Comparison of ENCODE assay signal across 32 cellular contexts in genomic region chr2:237510502-237511217, GRCh38. TPM values are rescaled to one million over a fixed set of nuclear protein-coding genes. Genes with fewer than 3 reads are reported as not detected.
DNase-seq lines count a peak whose midpoint lies in the region; ATAC-seq, FAIRE-seq and TF ChIP-seq lines count a peak whose summit lies in the region.
"Had no signal": no experiment of that assay in that cellular context is flagged by ENCODE, and none has a peak within 500 bp of the region (broad histone marks: within the 10 kb centered on the region; RNA-seq: fewer than 3 reads in every experiment).

No MANE protein-coding gene starts in this region.

- H2AFZ ChIP-seq in PC-3 (ENCODE audit: low read length) = no peak overlapping the region
- no peak overlapping the region for H2AFZ ChIP-seq in SK-N-SH (ENCODE audit: low read depth)

- H4K20me1 ChIP-seq in PC-3 (ENCODE audit: low read length) = no peaks in the 10 kb centered on the region
- H4K20me1 ChIP-seq in SK-N-SH (ENCODE audit: insufficient read depth) = no peaks in the 10 kb centered on the region

- DNase-seq in PC-3 = no peak
- DNase-seq in left lung = peak in 1 of 2 donors; percentile 70
- DNase-seq in pancreas = no peak
- DNase-seq in uterus = no peak
- no peak for DNase-seq in GM10266 (ENCODE audit: extremely low spot score)
- DNase-seq in SK-N-SH = no peak
- DNase-seq: activated CD4-positive, alpha-beta memory T cell treated with anti-CD3 and anti-CD28 coated beads, Interleukin-2, amount 10 ng/mL, durations not matched to agents 7 days and 5 days; activated CD8-positive, alpha-beta memory T cell treated with anti-CD3 and anti-CD28 coated beads, Interleukin-2, amount 50 U/mL, for 4 hours; activated naive CD4-positive, alpha-beta T cell treated with Interleukin-2 at 50 U/mL for 16 hours; endodermal cell; natural killer cell; NCI-H1092; NCI-H1694; NCI-H774; retina; stimulated activated naive B cell treated with anti-CD40 and anti-IgM and Interleukin-4, amounts not matched to agents 10 μg/mL and 1 μg/mL and 100 μg/mL, for 72 hours had no signal

- TF ChIP-seq CTCF in PC-3 (conservative IDR thresholded peaks at IDR 0.05; ENCODE audit: low read depth, low read length) = no peak
- no peak for TF ChIP-seq CTCF in left lung (IDR thresholded peaks at IDR 0.05)
- TF ChIP-seq CTCF in pancreas (IDR thresholded peaks at IDR 0.05) = no peak
- TF ChIP-seq CTCF in uterus (IDR thresholded peaks at IDR 0.05) = no peak
- no peak for TF ChIP-seq CTCF in GM10266 (IDR thresholded peaks at IDR 0.05; ENCODE audit: control insufficient read depth, insufficient read depth, low read depth, missing control alignments)
- no peak for TF ChIP-seq CTCF in SK-N-SH (IDR thresholded peaks at IDR 0.05)

- H3K36me3 ChIP-seq in PC-3 (ENCODE audit: low read depth, low read length) (peaks cover 84% of the 10 kb centered on the region), left lung (peaks cover 0 to 9% of the 10 kb centered on the region in 2 donors), pancreas (no peaks in the 10 kb centered on the region), uterus (no peaks in the 10 kb centered on the region), SK-N-SH (replicated peaks in 1 of 2; ENCODE audit: control insufficient read depth in 1 of 2, insufficient read depth in 2 of 2, low read length in 1 of 2) (peaks cover 0 to 82% of the 10 kb centered on the region in 2 experiments)

- no peak for TF ChIP-seq POLR2A in uterus (IDR thresholded peaks at IDR 0.05)

- H3K27me3 ChIP-seq in PC-3 (ENCODE audit: low read length) (no peaks in the 10 kb centered on the region), left lung (no peaks in the 10 kb centered on the region), pancreas (no peaks in the 10 kb centered on the region), uterus (no peaks in the 10 kb centered on the region), SK-N-SH (ENCODE audit: insufficient read depth) (no peaks in the 10 kb centered on the region)

- TF ChIP-seq RAD21 in SK-N-SH (IDR thresholded peaks at IDR 0.05; ENCODE audit: low read length) = no peak

- CTCF ChIA-PET in PC-3 (lab: Charles Lee) = no interaction called here
- CTCF ChIA-PET in SK-N-SH (lab: Yijun Ruan, JAX) = interaction anchor here (1.1 to 10.4 kb wide), 7 partner anchors 11 to 356 kb away, joined by 3 to 311 read pairs (median 23); no protein-coding TSS in a partner anchor

- H3F3A ChIP-seq in PC-3 (ENCODE audit: low read length, unreplicated experiment) = peaks cover 5% of the 10 kb centered on the region
- peaks cover 34% of the 10 kb centered on the region for H3F3A ChIP-seq in SK-N-SH (replicated peaks; ENCODE audit: insufficient read depth)

- H3K27ac ChIP-seq in PC-3 (ENCODE audit: low read length) (peak overlapping the region; percentile 49; the same call in 1 of the 2 replicates), left lung (peak overlapping the region in 1 of 2 donors; percentile 63), pancreas (peak overlapping the region; percentile 25 to 87 (median 75)), uterus (peak overlapping the region; percentile 55 to 77), SK-N-SH (ENCODE audit: low read depth in 2 of 2, low read length in 1 of 2) (peak overlapping the region in 1 of 2 experiments; percentile 100; a peak in 2 of 4 replicates)
- H3K27ac ChIP-seq: SK-N-MC had no signal

- intact Hi-C loops in PC-3 (cut with micrococcal nuclease) (loop anchor here (5.0 kb wide), 2 partner anchors 33 to 62 kb away; no protein-coding TSS in a partner anchor), left lung (cut with DNase I) (loop anchor here in 1 of 2 donors (5.0 kb wide), 1 partner anchor 62 kb away; no protein-coding TSS in a partner anchor), pancreas (cut with DNase I) (loop anchor here in 1 of 3 donors (5.0 kb wide), 1 partner anchor 62 kb away; no protein-coding TSS in a partner anchor), uterus (cut with DNase I; ENCODE audit: low total_unique reads) (loop anchor here (5.0 to 10.0 kb wide), 2 partner anchors 62 to 234 kb away; no protein-coding TSS in a partner anchor)

- no peak overlapping the region for H3K4me2 ChIP-seq in PC-3 (ENCODE audit: low read length)
- H3K4me2 ChIP-seq in SK-N-SH = no peak overlapping the region

- FAIRE-seq in pancreas (lab: Jason Lieb, UNC) = no peak
- FAIRE-seq: islet of Langerhans, K562, small intestine, TTC549 had no signal

- no peak for ATAC-seq in PC-3
- ATAC-seq in left lung = peak; percentile 69
- ATAC-seq in pancreas = peak in 1 of 4 donors; percentile 5
- no peak for ATAC-seq in HG02870 (IDR thresholded peaks at IDR 0.05; ENCODE audit: unreplicated experiment)
- ATAC-seq: activated CD4-positive, CD25-positive, alpha-beta regulatory T cell treated with anti-CD3 and anti-CD28 coated beads, Interleukin-2, amount 50 U/mL, for 24 hours; esophagus mucosa; K562; natural killer cell; stimulated activated naive B cell treated with anti-CD40 and anti-IgM and Interleukin-4, amounts not matched to agents 10 μg/mL and 1 μg/mL and 100 μg/mL, for 72 hours had no signal

- no TSS peak for BruUV-seq in PC-3 (replicated peaks; lab: Mats Ljungman, UMichigan)

- H3K79me2 ChIP-seq in PC-3 (ENCODE audit: low read length) (peaks cover 76% of the 10 kb centered on the region), SK-N-SH (ENCODE audit: insufficient read depth) (peaks cover 79% of the 10 kb centered on the region)

- 61 to 69% methylated on average over 21 of the region's 21 CpGs for WGBS in pancreas, 2 donors
- 96% methylated on average over 21 of the region's 21 CpGs for WGBS in SK-N-SH (ENCODE audit: low lambda C conversion rate)

- H3K9me3 ChIP-seq in PC-3 (ENCODE audit: low read length) (no peaks in the 10 kb centered on the region), left lung (no peaks in the 10 kb centered on the region), pancreas (no peaks in the 10 kb centered on the region), uterus (no peaks in the 10 kb centered on the region), SK-N-SH (no peaks in the 10 kb centered on the region)

- H3K4me1 ChIP-seq in PC-3 (ENCODE audit: insufficient read depth, low read length) = no peaks in the 10 kb centered on the region
- peaks cover 9 to 39% of the 10 kb centered on the region in 2 donors for H3K4me1 ChIP-seq in left lung
- H3K4me1 ChIP-seq in pancreas = peaks cover 14 to 24% (median 15%) of the 10 kb centered on the region in 3 donors
- H3K4me1 ChIP-seq in uterus = no peaks in the 10 kb centered on the region
- peaks cover 2 to 12% of the 10 kb centered on the region in 2 experiments; a peak in 2 of 4 replicates for H3K4me1 ChIP-seq in SK-N-SH (ENCODE audit: control insufficient read depth in 1 of 2, insufficient read depth in 2 of 2, low read depth in 1 of 2, low read length in 1 of 2)

- no peak overlapping the region for H3K4me3 ChIP-seq in PC-3 (ENCODE audit: low read length)
- no peak overlapping the region for H3K4me3 ChIP-seq in left lung
- no peak overlapping the region for H3K4me3 ChIP-seq in pancreas
- H3K4me3 ChIP-seq in uterus = no peak overlapping the region
- no peak overlapping the region for H3K4me3 ChIP-seq in SK-N-SH (ENCODE audit: low read depth in 2 of 2, low read length in 1 of 2)
- H3K4me3 ChIP-seq: K562, SK-N-MC had no signal

- H3K9me2 ChIP-seq in PC-3 (replicated peaks; ENCODE audit: low read length) (no peaks in the 10 kb centered on the region), SK-N-SH (no peaks in the 10 kb centered on the region)

- TF ChIP-seq EP300 in SK-N-SH (IDR thresholded peaks at IDR 0.05; ENCODE audit: borderline replicate concordance in 1 of 2, low read depth in 1 of 2, low read length in 1 of 2) = no peak

- POLR2A ChIA-PET in PC-3 (lab: Charles Lee; ENCODE audit: unreplicated experiment) = no interaction called here
- POLR2A ChIA-PET in SK-N-SH (lab: Yijun Ruan, JAX) = no interaction called here

- H3K9ac ChIP-seq in PC-3 (ENCODE audit: low read length) (no peak overlapping the region), SK-N-SH (no peak overlapping the region)

TF ChIP-seq in SK-N-SH, 30 proteins besides CTCF, POLR2A, EP300 and RAD21 (continues in another document):
- TF ChIP-seq EZH2phosphoT487 (IDR thresholded peaks at IDR 0.05; ENCODE audit: borderline replicate concordance, low read depth) (no peak), FOSL2 (IDR thresholded peaks at IDR 0.05; ENCODE audit: borderline replicate concordance, low read depth) (no peak), MAX (IDR thresholded peaks at IDR 0.05; ENCODE audit: low read depth) (no peak), YY1 (IDR thresholded peaks at IDR 0.05; ENCODE audit: low read depth) (no peak), SIN3A (IDR thresholded peaks at IDR 0.05; ENCODE audit: borderline replicate concordance, low read depth, low read length) (no peak), PBX3 (IDR thresholded peaks at IDR 0.05) (no peak)

RNA-seq across cellular contexts. Expression of gene MLPH, which starts 23.6 kb away (rescaled TPM):
- total RNA-seq in PC-3 (2014; rRNA removed) (201 and 270 TPM in 2 replicates), left lung (100 to 1,000 TPM; 244 to 296 TPM), pancreas (10 to 100 TPM in 5 of 6 donors, 1 to 10 TPM in 1; 6.2 to 25.3 (median 13.1) TPM), uterus (10 to 100 TPM in 2 of 4 donors, 1 to 10 TPM in 2; 1.2 to 16.5 (median 8.9) TPM)
- polyA plus RNA-seq in pancreas (10 to 100 TPM; 28.1 to 45.2 TPM), SK-N-SH (2012; rRNA removed) (84.8 and 93.6 TPM in 2 replicates)
- polyA plus RNA-seq in SK-N-SH (2012; cell fraction: cytosol; rRNA removed) = 37.4 and 44.7 TPM in 2 replicates
- 348 and 369 TPM in 2 replicates for polyA plus RNA-seq in SK-N-SH (2012; cell fraction: nucleus; rRNA removed)
- total RNA-seq: activated CD4-positive, alpha-beta memory T cell treated with anti-CD3 and anti-CD28 coated beads, Interleukin-2, amount 10 ng/mL, durations not matched to agents 7 days and 5 days; mononuclear cell; natural killer cell had no signal
- polyA plus RNA-seq: K562 had no signal

RNA-seq across cellular contexts. Expression of gene PRLH, which starts 55.7 kb away (rescaled TPM):
- total RNA-seq in PC-3 (2014; rRNA removed) (not detected in 2 replicates), left lung (not detected), pancreas (not detected), uterus (not detected)
- polyA plus RNA-seq in pancreas (not detected), SK-N-SH (2012; rRNA removed) (not detected in 2 replicates)
- not detected in 2 replicates for polyA plus RNA-seq in SK-N-SH (2012; cell fraction: cytosol; rRNA removed)
- polyA plus RNA-seq in SK-N-SH (2012; cell fraction: nucleus; rRNA removed) = not detected in 2 replicates
- total RNA-seq: activated CD4-positive, alpha-beta memory T cell treated with anti-CD3 and anti-CD28 coated beads, Interleukin-2, amount 10 ng/mL, durations not matched to agents 7 days and 5 days; dermis blood vessel endothelial cell; endodermal cell; esophagus mucosa; fibroblast of villous mesenchyme; G401; HT-29; K562; liver; mononuclear cell; natural killer cell; omental fat pad had no signal
- polyA plus RNA-seq: adipose tissue, K562, liver, small intestine had no signal
